Comparison of ENCODE assay signal across 1 cellular context in the genomic region with DNA sequence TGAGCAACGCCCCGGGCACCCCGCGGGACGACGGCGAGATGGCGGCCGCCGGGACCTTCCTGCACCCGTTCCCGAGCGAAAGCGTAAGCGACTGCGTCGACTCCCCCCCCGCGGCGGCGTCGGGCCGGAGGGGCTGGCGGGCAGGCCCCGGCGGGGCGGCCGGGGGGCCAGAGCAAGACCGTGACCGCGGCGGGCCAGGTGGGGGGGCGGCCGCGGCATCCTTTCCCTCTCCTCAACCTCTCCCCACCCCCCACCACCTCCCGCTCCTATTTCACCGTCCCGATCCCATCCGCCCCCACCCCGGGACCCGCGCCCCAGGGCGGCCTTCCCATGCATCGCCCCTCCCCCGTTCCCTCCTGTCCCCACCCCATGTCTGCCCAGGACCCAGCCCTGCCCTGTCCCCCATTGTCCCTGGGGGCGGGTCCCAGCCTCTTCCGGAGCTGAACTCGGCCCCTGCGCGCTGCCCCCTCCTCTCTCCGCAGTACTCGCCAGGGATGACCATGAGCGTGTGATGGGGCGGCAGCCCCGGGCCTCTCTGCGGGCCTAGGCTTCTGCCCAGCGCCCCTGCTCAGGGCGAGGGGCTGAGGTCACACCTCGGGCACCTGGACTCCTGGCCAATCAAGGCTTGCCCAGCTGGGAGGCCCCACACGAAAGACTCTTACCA.
TF ChIP-seq lines count a peak whose summit lies in the region.

No MANE protein-coding gene starts in this region.

TF ChIP-seq in HEK293, 187 proteins besides CTCF, POLR2A, EP300 and RAD21 (continued from another document and continues in another):
- 0 out of 2 replicates have a peak, but pooled peaks have one; percentile 34 for TF ChIP-seq ZNF2 (tag by site-specific recombination; IDR thresholded peaks at IDR 0.05)
- TF ChIP-seq, protein P1, sequence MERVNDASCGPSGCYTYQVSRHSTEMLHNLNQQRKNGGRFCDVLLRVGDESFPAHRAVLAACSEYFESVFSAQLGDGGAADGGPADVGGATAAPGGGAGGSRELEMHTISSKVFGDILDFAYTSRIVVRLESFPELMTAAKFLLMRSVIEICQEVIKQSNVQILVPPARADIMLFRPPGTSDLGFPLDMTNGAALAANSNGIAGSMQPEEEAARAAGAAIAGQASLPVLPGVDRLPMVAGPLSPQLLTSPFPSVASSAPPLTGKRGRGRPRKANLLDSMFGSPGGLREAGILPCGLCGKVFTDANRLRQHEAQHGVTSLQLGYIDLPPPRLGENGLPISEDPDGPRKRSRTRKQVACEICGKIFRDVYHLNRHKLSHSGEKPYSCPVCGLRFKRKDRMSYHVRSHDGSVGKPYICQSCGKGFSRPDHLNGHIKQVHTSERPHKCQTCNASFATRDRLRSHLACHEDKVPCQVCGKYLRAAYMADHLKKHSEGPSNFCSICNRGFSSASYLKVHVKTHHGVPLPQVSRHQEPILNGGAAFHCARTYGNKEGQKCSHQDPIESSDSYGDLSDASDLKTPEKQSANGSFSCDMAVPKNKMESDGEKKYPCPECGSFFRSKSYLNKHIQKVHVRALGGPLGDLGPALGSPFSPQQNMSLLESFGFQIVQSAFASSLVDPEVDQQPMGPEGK (tag by site-specific recombination; IDR thresholded peaks at IDR 0.05), result peak; percentile 88
- TF ChIP-seq SALL2 (tag by site-specific recombination; IDR thresholded peaks at IDR 0.05; ENCODE audit: borderline replicate concordance), result no peak
- no peak for TF ChIP-seq SETDB1 (IDR thresholded peaks at IDR 0.05; ENCODE audit: insufficient read length, low read length)
- TF ChIP-seq ZNF768 (tag by site-specific recombination; IDR thresholded peaks at IDR 0.05), result no peak
- peak; percentile 70 for TF ChIP-seq SP3 (tag by site-specific recombination; IDR thresholded peaks at IDR 0.05)
- no peak for TF ChIP-seq ZFP3 (tag by site-specific recombination; IDR thresholded peaks at IDR 0.05; ENCODE audit: low read depth)
- no peak for TF ChIP-seq ZNF19 (tag by site-specific recombination; IDR thresholded peaks at IDR 0.05; ENCODE audit: low read depth)
- no peak for TF ChIP-seq ZNF639 (tag by site-specific recombination; IDR thresholded peaks at IDR 0.05)
- TF ChIP-seq ZBTB48 (tag by site-specific recombination; IDR thresholded peaks at IDR 0.05), result peak; percentile 33; the same call in 1 of the 2 replicates
- TF ChIP-seq GLIS2 (tag by site-specific recombination; IDR thresholded peaks at IDR 0.05), result peak; percentile 53; the same call in 1 of the 2 replicates
- peak; percentile 61 for TF ChIP-seq ZNF423 (tag by site-specific recombination; IDR thresholded peaks at IDR 0.05)
- TF ChIP-seq ZNF521 (tag by site-specific recombination; IDR thresholded peaks at IDR 0.05), result no peak
- no peak for TF ChIP-seq ZNF169 (tag by site-specific recombination; IDR thresholded peaks at IDR 0.05)
- TF ChIP-seq ZNF138 (tag by site-specific recombination; IDR thresholded peaks at IDR 0.05; ENCODE audit: borderline replicate concordance), result no peak
- TF ChIP-seq, protein P2, sequence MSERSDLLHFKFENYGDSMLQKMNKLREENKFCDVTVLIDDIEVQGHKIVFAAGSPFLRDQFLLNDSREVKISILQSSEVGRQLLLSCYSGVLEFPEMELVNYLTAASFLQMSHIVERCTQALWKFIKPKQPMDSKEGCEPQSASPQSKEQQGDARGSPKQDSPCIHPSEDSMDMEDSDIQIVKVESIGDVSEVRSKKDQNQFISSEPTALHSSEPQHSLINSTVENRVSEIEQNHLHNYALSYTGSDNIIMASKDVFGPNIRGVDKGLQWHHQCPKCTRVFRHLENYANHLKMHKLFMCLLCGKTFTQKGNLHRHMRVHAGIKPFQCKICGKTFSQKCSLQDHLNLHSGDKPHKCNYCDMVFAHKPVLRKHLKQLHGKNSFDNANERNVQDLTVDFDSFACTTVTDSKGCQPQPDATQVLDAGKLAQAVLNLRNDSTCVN (tag by site-specific recombination; optimal IDR thresholded peaks at IDR 0.05), result peak; percentile 6
- TF ChIP-seq, protein P3, sequence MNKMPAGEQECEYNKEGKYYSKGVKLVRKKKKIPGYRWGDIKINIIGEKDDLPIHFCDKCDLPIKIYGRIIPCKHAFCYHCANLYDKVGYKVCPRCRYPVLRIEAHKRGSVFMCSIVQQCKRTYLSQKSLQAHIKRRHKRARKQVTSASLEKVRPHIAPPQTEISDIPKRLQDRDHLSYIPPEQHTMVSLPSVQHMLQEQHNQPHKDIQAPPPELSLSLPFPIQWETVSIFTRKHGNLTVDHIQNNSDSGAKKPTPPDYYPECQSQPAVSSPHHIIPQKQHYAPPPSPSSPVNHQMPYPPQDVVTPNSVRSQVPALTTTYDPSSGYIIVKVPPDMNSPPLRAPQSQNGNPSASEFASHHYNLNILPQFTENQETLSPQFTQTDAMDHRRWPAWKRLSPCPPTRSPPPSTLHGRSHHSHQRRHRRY (tag by site-specific recombination; IDR thresholded peaks at IDR 0.05), result no peak
- no peak for TF ChIP-seq ZNF501 (tag by site-specific recombination; IDR thresholded peaks at IDR 0.05)
- peak; percentile 50; the same call in 1 of the 2 replicates for TF ChIP-seq ZNF76 (tag by site-specific recombination; IDR thresholded peaks at IDR 0.05; ENCODE audit: borderline replicate concordance, low read depth)
- TF ChIP-seq ZNF391 (tag by site-specific recombination; IDR thresholded peaks at IDR 0.05; ENCODE audit: borderline replicate concordance, low read depth), result no peak
- no peak for TF ChIP-seq SCRT2 (tag by site-specific recombination; IDR thresholded peaks at IDR 0.05)
- no peak for TF ChIP-seq ZNF529 (tag by site-specific recombination; IDR thresholded peaks at IDR 0.05; ENCODE audit: insufficient replicate concordance)
- peak; percentile 90 for TF ChIP-seq ZBTB8A (tag by site-specific recombination; IDR thresholded peaks at IDR 0.05)
- TF ChIP-seq ZNF398 (tag by site-specific recombination; IDR thresholded peaks at IDR 0.05), result peak; percentile 82
- TF ChIP-seq, protein P4, sequence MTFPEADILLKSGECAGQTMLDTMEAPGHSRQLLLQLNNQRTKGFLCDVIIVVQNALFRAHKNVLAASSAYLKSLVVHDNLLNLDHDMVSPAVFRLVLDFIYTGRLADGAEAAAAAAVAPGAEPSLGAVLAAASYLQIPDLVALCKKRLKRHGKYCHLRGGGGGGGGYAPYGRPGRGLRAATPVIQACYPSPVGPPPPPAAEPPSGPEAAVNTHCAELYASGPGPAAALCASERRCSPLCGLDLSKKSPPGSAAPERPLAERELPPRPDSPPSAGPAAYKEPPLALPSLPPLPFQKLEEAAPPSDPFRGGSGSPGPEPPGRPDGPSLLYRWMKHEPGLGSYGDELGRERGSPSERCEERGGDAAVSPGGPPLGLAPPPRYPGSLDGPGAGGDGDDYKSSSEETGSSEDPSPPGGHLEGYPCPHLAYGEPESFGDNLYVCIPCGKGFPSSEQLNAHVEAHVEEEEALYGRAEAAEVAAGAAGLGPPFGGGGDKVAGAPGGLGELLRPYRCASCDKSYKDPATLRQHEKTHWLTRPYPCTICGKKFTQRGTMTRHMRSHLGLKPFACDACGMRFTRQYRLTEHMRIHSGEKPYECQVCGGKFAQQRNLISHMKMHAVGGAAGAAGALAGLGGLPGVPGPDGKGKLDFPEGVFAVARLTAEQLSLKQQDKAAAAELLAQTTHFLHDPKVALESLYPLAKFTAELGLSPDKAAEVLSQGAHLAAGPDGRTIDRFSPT (tag by site-specific recombination; IDR thresholded peaks at IDR 0.05), result peak; percentile 64
- TF ChIP-seq ZNF701 (tag by site-specific recombination; IDR thresholded peaks at IDR 0.05), result no peak
- peak; percentile 70; the same call in 1 of the 2 replicates for TF ChIP-seq BCL11B (tag by site-specific recombination; IDR thresholded peaks at IDR 0.05; ENCODE audit: low read depth)
- no peak for TF ChIP-seq BCL11A (tag by site-specific recombination; IDR thresholded peaks at IDR 0.05; ENCODE audit: low read depth)
- TF ChIP-seq SP7 (tag by site-specific recombination; IDR thresholded peaks at IDR 0.05), result peak; percentile 52
- no peak for TF ChIP-seq ZNF747 (tag by site-specific recombination; IDR thresholded peaks at IDR 0.05)
- TF ChIP-seq ZBTB20 (tag by site-specific recombination; IDR thresholded peaks at IDR 0.05), result peak; percentile 65
- TF ChIP-seq ZNF335 (tag by site-specific recombination; conservative IDR thresholded peaks at IDR 0.05), result peak; percentile 25
- TF ChIP-seq KLF10 (tag by site-specific recombination; IDR thresholded peaks at IDR 0.05), result 0 out of 2 replicates have a peak, but pooled peaks have one; percentile 17
- TF ChIP-seq ZNF112 (tag by site-specific recombination; IDR thresholded peaks at IDR 0.05), result no peak
- TF ChIP-seq ZNF610 (tag by site-specific recombination; IDR thresholded peaks at IDR 0.05; ENCODE audit: borderline replicate concordance), result 0 out of 2 replicates have a peak, but pooled peaks have one; percentile 36
- TF ChIP-seq ZBTB1 (tag by site-specific recombination; IDR thresholded peaks at IDR 0.05), result no peak
- no peak for TF ChIP-seq ZFP69B (tag by site-specific recombination; IDR thresholded peaks at IDR 0.05)
- no peak for TF ChIP-seq ZNF10 (tag by site-specific recombination; IDR thresholded peaks at IDR 0.05)
- TF ChIP-seq ZNF654 (tag by site-specific recombination; IDR thresholded peaks at IDR 0.05; ENCODE audit: low read depth), result no peak
- TF ChIP-seq, protein P5, sequence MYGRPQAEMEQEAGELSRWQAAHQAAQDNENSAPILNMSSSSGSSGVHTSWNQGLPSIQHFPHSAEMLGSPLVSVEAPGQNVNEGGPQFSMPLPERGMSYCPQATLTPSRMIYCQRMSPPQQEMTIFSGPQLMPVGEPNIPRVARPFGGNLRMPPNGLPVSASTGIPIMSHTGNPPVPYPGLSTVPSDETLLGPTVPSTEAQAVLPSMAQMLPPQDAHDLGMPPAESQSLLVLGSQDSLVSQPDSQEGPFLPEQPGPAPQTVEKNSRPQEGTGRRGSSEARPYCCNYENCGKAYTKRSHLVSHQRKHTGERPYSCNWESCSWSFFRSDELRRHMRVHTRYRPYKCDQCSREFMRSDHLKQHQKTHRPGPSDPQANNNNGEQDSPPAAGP (tag by site-specific recombination; IDR thresholded peaks at IDR 0.05), result peak; percentile 69; the same call in 1 of the 2 replicates
- peak; percentile 83 for TF ChIP-seq KLF1 (tag by site-specific recombination; IDR thresholded peaks at IDR 0.05)
- no peak for TF ChIP-seq ZNF23 (tag by site-specific recombination; IDR thresholded peaks at IDR 0.05; ENCODE audit: borderline replicate concordance)
- TF ChIP-seq, protein P6, sequence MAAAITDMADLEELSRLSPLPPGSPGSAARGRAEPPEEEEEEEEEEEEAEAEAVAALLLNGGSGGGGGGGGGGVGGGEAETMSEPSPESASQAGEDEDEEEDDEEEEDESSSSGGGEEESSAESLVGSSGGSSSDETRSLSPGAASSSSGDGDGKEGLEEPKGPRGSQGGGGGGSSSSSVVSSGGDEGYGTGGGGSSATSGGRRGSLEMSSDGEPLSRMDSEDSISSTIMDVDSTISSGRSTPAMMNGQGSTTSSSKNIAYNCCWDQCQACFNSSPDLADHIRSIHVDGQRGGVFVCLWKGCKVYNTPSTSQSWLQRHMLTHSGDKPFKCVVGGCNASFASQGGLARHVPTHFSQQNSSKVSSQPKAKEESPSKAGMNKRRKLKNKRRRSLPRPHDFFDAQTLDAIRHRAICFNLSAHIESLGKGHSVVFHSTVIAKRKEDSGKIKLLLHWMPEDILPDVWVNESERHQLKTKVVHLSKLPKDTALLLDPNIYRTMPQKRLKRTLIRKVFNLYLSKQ (tag by site-specific recombination; IDR thresholded peaks at IDR 0.05; ENCODE audit: borderline replicate concordance), result no peak
- TF ChIP-seq SP2 (tag by site-specific recombination; IDR thresholded peaks at IDR 0.05), result peak; percentile 77
- TF ChIP-seq ZXDB (tag by site-specific recombination; IDR thresholded peaks at IDR 0.05), result peak; percentile 95
- no peak for TF ChIP-seq ZNF16 (tag by site-specific recombination; IDR thresholded peaks at IDR 0.05; ENCODE audit: low read depth)
- TF ChIP-seq ZNF626 (tag by site-specific recombination; IDR thresholded peaks at IDR 0.05), result no peak
- 0 out of 2 replicates have a peak, but pooled peaks have one; percentile 57 for TF ChIP-seq ZBTB10 (tag by site-specific recombination; IDR thresholded peaks at IDR 0.05)
- no peak for TF ChIP-seq ZNF175 (tag by site-specific recombination; IDR thresholded peaks at IDR 0.05)
- no peak for TF ChIP-seq ZNF48 (tag by site-specific recombination; IDR thresholded peaks at IDR 0.05)
